8 cellular contexts compared by ENCODE assay signal in genomic region chr6:18400831-18401446, GRCh38. TPM values are rescaled to one million over a fixed set of nuclear protein-coding genes. Genes with fewer than 3 reads are reported as not detected.
DNase-seq lines count a peak whose midpoint lies in the region; ATAC-seq and TF ChIP-seq lines count a peak whose summit lies in the region.

No MANE protein-coding gene starts in this region.

- H3K36me3 ChIP-seq in skeletal muscle tissue (ENCODE audit: control insufficient read depth in 3 of 3, insufficient read depth in 3 of 3, low read length in 3 of 3), result peaks cover 8 to 19% (median 15%) of the 10 kb centered on the region in 3 donors

- ATAC-seq in GM21360 (IDR thresholded peaks at IDR 0.05; ENCODE audit: unreplicated experiment) (peak; percentile 91), HG03520 (IDR thresholded peaks at IDR 0.05; ENCODE audit: unreplicated experiment) (peak; percentile 90)

- no peaks in the 10 kb centered on the region for H3K27me3 ChIP-seq in skeletal muscle tissue (ENCODE audit: control insufficient read depth in 3 of 3, insufficient read depth in 3 of 3, low read length in 3 of 3)

- in situ Hi-C loops in astrocyte of the cerebellum (cut with HindIII; ENCODE audit: low sequenced_read_pairs), result no loop called here

- peak; percentile 72 for DNase-seq in EL
- DNase-seq in astrocyte of the cerebellum (ENCODE audit: low read depth), result peak; percentile 51
- DNase-seq in T1000 (lab: John Stamatoyannopoulos, UW), result no peak
- DNase-seq in NCI-H345 treated with DMSO at 0.1 percent for 48 hours (lab: John Stamatoyannopoulos, UW; ENCODE audit: unreplicated experiment), result no peak
- DNase-seq in activated CD4-positive, alpha-beta T cell treated with anti-CD3 and anti-CD28 coated beads for 48 hours, result no peak

- H3K9me3 ChIP-seq in skeletal muscle tissue (ENCODE audit: control insufficient read depth in 3 of 3, low read length in 3 of 3), result no peaks in the 10 kb centered on the region

- H3K4me3 ChIP-seq in astrocyte of the cerebellum (ENCODE audit: low read depth, low read length), result no peak overlapping the region
- no peak overlapping the region for H3K4me3 ChIP-seq in skeletal muscle tissue (ENCODE audit: low read length in 3 of 3)

- H3K4me1 ChIP-seq in skeletal muscle tissue (ENCODE audit: control insufficient read depth in 3 of 3, insufficient read depth in 3 of 3, low read length in 3 of 3), result peaks cover 25 to 40% (median 32%) of the 10 kb centered on the region in 3 donors

- TF ChIP-seq CTCF in astrocyte of the cerebellum (IDR thresholded peaks at IDR 0.05; ENCODE audit: low read depth, low read length, missing control alignments), result no peak

- peak overlapping the region in 2 of 3 donors; percentile 4 to 36 for H3K9ac ChIP-seq in skeletal muscle tissue (ENCODE audit: low read depth in 1 of 3, low read length in 3 of 3)

- H3K27ac ChIP-seq in skeletal muscle tissue (ENCODE audit: low read depth, low read length), result peak overlapping the region; percentile 48

RNA-seq across cellular contexts. Expression of gene RNF144B, which starts 13.8 kb away (rescaled TPM):
- 15.1 TPM for total RNA-seq in skeletal muscle tissue

Comparison
In these comparisons a context has a peak if more than half of its experiments do, and no peak if none do; other contexts are left out.
1. DNase-seq: peak in EL (single experiment) and astrocyte of the cerebellum (single experiment); none in T1000 (single experiment), NCI-H345 treated with DMSO at 0.1 percent for 48 hours (single experiment) and activated CD4-positive, alpha-beta T cell treated with anti-CD3 and anti-CD28 coated beads for 48 hours (single experiment).